Comparison of ENCODE assay signal across 1 cellular context in the genomic region with DNA sequence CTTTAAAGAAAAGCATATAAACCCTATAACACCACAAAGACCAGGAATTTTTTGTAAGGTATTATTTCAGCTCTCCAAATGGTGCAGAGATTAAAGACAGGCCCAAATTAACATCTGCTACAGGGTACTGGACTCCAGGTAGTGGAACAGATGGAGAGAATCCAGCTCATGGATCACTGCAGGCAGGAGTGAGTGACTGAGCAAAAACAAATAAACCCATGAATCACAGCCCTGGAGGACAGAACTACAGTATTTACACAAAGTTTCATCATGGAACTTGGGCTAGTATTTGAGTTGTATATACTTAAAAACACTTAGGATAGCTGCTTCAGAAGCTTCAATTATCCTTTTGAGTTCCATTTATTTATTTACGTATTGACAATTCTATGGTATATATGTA.
TF ChIP-seq lines count a peak whose summit lies in the region.

No MANE protein-coding gene starts in this region.

TF ChIP-seq in A549, 52 proteins besides CTCF, POLR2A, EP300 and RAD21 (continued from another document):
- TF ChIP-seq, protein P1, sequence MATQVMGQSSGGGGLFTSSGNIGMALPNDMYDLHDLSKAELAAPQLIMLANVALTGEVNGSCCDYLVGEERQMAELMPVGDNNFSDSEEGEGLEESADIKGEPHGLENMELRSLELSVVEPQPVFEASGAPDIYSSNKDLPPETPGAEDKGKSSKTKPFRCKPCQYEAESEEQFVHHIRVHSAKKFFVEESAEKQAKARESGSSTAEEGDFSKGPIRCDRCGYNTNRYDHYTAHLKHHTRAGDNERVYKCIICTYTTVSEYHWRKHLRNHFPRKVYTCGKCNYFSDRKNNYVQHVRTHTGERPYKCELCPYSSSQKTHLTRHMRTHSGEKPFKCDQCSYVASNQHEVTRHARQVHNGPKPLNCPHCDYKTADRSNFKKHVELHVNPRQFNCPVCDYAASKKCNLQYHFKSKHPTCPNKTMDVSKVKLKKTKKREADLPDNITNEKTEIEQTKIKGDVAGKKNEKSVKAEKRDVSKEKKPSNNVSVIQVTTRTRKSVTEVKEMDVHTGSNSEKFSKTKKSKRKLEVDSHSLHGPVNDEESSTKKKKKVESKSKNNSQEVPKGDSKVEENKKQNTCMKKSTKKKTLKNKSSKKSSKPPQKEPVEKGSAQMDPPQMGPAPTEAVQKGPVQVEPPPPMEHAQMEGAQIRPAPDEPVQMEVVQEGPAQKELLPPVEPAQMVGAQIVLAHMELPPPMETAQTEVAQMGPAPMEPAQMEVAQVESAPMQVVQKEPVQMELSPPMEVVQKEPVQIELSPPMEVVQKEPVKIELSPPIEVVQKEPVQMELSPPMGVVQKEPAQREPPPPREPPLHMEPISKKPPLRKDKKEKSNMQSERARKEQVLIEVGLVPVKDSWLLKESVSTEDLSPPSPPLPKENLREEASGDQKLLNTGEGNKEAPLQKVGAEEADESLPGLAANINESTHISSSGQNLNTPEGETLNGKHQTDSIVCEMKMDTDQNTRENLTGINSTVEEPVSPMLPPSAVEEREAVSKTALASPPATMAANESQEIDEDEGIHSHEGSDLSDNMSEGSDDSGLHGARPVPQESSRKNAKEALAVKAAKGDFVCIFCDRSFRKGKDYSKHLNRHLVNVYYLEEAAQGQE (IDR thresholded peaks at IDR 0.05), result no peak
- TF ChIP-seq HDAC2 (IDR thresholded peaks at IDR 0.05) (no peak), TFCP2L1 (CRISPR knock-in tag; IDR thresholded peaks at IDR 0.05) (no peak), EHMT2 (IDR thresholded peaks at IDR 0.05; ENCODE audit: low read depth) (no peak), MAFK (IDR thresholded peaks at IDR 0.05; ENCODE audit: partially characterized antibody) (no peak), FOXS1 (CRISPR knock-in tag; IDR thresholded peaks at IDR 0.05) (no peak), SMC3 (IDR thresholded peaks at IDR 0.05) (no peak)
TF ChIP-seq in A549: peak in this region for 6.
